ENCODE assay signal across 8 cellular contexts in genomic region chr22:31637938-31638618, GRCh38. TPM values are rescaled to one million over a fixed set of nuclear protein-coding genes. Genes with fewer than 3 reads are reported as not detected.
A peak's percentile ranks its signal among the peaks of the same experiment; 100 is the strongest.
DNase-seq lines count a peak whose midpoint lies in the region; ATAC-seq and TF ChIP-seq lines count a peak whose summit lies in the region.

No MANE protein-coding gene starts in this region.

- H3K9me3 Mint-ChIP-seq in activated T-cell treated with anti-CD3 and anti-CD28 coated beads, Interleukin-2, amount 50 U/mL, for 4 hours: no peaks in the 10 kb centered on the region
- H3K9me3 Mint-ChIP-seq in glutamatergic neuron (ENCODE audit: unreplicated experiment): no peaks in the 10 kb centered on the region

- H4K20me1 ChIP-seq in Karpas-422 (ENCODE audit: insufficient read depth, low read depth, low read length): no peaks in the 10 kb centered on the region
- no peaks in the 10 kb centered on the region for H4K20me1 ChIP-seq in mammary epithelial cell (ENCODE audit: insufficient read depth, low read length)

- in situ Hi-C loops in mammary epithelial cell (cut with MboI; ENCODE audit: low sequenced_read_pairs in 2 of 2): no loop called here

- H3K4me1 Mint-ChIP-seq in activated T-cell treated with anti-CD3 and anti-CD28 coated beads, Interleukin-2, amount 50 U/mL, for 4 hours (ENCODE audit: low read depth): peaks cover 49% of the 10 kb centered on the region
- H3K4me1 Mint-ChIP-seq in glutamatergic neuron (ENCODE audit: low read depth, unreplicated experiment): peaks cover 1% of the 10 kb centered on the region

- H3K36me3 ChIP-seq in Karpas-422 (ENCODE audit: insufficient read depth, low read length) (no peaks in the 10 kb centered on the region), mammary epithelial cell (ENCODE audit: insufficient read depth, low read length) (no peaks in the 10 kb centered on the region), mucosa of stomach (ENCODE audit: control insufficient read depth, insufficient read depth, low read length) (no peaks in the 10 kb centered on the region)

- TF ChIP-seq CTCF in mammary epithelial cell (conservative IDR thresholded peaks at IDR 0.05 in 1 of 2, IDR thresholded peaks at IDR 0.05 in 1 of 2; ENCODE audit: extremely low read depth in 1 of 2, insufficient read depth in 1 of 2, low read depth in 1 of 2, low read length in 2 of 2) (no peak), glutamatergic neuron (IDR thresholded peaks at IDR 0.05; ENCODE audit: partially characterized antibody, unreplicated experiment) (no peak)

- BruUV-seq in mammary epithelial cell (replicated peaks; lab: Mats Ljungman, UMichigan): TSS peak; percentile 10

- H3K4me1 ChIP-seq in Karpas-422 (ENCODE audit: low read length): peaks cover 50% of the 10 kb centered on the region
- peaks cover 2% of the 10 kb centered on the region for H3K4me1 ChIP-seq in mammary epithelial cell (ENCODE audit: insufficient read depth, low read length)
- H3K4me1 ChIP-seq in mucosa of stomach (ENCODE audit: control insufficient read depth, insufficient read depth, low read length): peaks cover 32% of the 10 kb centered on the region

- H3K9ac ChIP-seq in Karpas-422 (ENCODE audit: low read length) (peak overlapping the region; percentile 84), mammary epithelial cell (ENCODE audit: insufficient read depth, low read length) (no peak overlapping the region), mucosa of stomach (ENCODE audit: low read length) (peak overlapping the region; percentile 3)

- H3K27ac ChIP-seq in Karpas-422 (ENCODE audit: low read length) (peak overlapping the region; percentile 87), mammary epithelial cell (ENCODE audit: insufficient read depth, low read depth, low read length) (no peak overlapping the region)

- H3K9me2 ChIP-seq in Karpas-422 (replicated peaks; ENCODE audit: insufficient read depth, low read length): no peaks in the 10 kb centered on the region

- CTCF ChIA-PET in mammary epithelial cell (lab: Charles Lee; ENCODE audit: low non-redundant PET): no interaction called here

- no peaks in the 10 kb centered on the region for H3K27me3 ChIP-seq in Karpas-422 (ENCODE audit: low read length)
- H3K27me3 ChIP-seq in mammary epithelial cell (ENCODE audit: insufficient read depth, low read length): no peaks in the 10 kb centered on the region
- H3K27me3 ChIP-seq in mucosa of stomach (ENCODE audit: control insufficient read depth, insufficient read depth, low read length): no peaks in the 10 kb centered on the region

- WGBS in mammary epithelial cell (ENCODE audit: low coverage, missing lambda C conversion rate): 88% methylated on average over 11 of the region's 15 CpGs

- no peak for DNase-seq in activated T-cell treated with anti-CD3 and anti-CD28 coated beads, Interleukin-2, amount 50 U/mL, for 4 hours
- DNase-seq in activated T-cell treated with anti-CD3 and anti-CD28 coated beads for 4 hours (no peak), Karpas-422 (peak; percentile 87), mammary epithelial cell (no peak), glutamatergic neuron (no peak)
- DNase-seq in stimulated activated CD4-positive, alpha-beta T cell treated with anti-CD3 and anti-CD28 coated beads, Interleukin-4, amount 100 ng/mL, for 4 hours: no peak

- H3K9me3 ChIP-seq in Karpas-422 (ENCODE audit: low read length): no peaks in the 10 kb centered on the region
- no peaks in the 10 kb centered on the region for H3K9me3 ChIP-seq in mammary epithelial cell (replicated peaks; ENCODE audit: insufficient read depth, low read length)
- H3K9me3 ChIP-seq in mucosa of stomach (ENCODE audit: control insufficient read depth, low read length): no peaks in the 10 kb centered on the region

- dilution Hi-C loops in mammary epithelial cell (cut with HindIII; ENCODE audit: low sequenced_read_pairs): no loop called here

- intact Hi-C loops in mammary epithelial cell (cut with micrococcal nuclease): no loop called here

- peak overlapping the region; percentile 38 for H3K4me3 Mint-ChIP-seq in activated T-cell treated with anti-CD3 and anti-CD28 coated beads, Interleukin-2, amount 50 U/mL, for 4 hours
- H3K4me3 Mint-ChIP-seq in glutamatergic neuron (ENCODE audit: unreplicated experiment): no peak overlapping the region

- peaks cover 3% of the 10 kb centered on the region for H3K36me3 Mint-ChIP-seq in activated T-cell treated with anti-CD3 and anti-CD28 coated beads, Interleukin-2, amount 50 U/mL, for 4 hours (ENCODE audit: insufficient read depth)
- H3K36me3 Mint-ChIP-seq in glutamatergic neuron (ENCODE audit: unreplicated experiment): no peaks in the 10 kb centered on the region

- H3K4me2 ChIP-seq in Karpas-422 (ENCODE audit: low read depth, low read length, poor library complexity, severe bottlenecking): peak overlapping the region; percentile 77
- no peak overlapping the region for H3K4me2 ChIP-seq in mammary epithelial cell (ENCODE audit: insufficient read depth, low read depth, low read length)

- H3K27me3 Mint-ChIP-seq in activated T-cell treated with anti-CD3 and anti-CD28 coated beads, Interleukin-2, amount 50 U/mL, for 4 hours (ENCODE audit: low read depth): no peaks in the 10 kb centered on the region
- peaks cover 1% of the 10 kb centered on the region for H3K27me3 Mint-ChIP-seq in glutamatergic neuron (ENCODE audit: unreplicated experiment)

- H3K4me3 ChIP-seq in Karpas-422 (ENCODE audit: low read length) (peak overlapping the region; percentile 84), mammary epithelial cell (replicated peaks in 1 of 3; ENCODE audit: insufficient read depth in 1 of 3, low read depth in 2 of 3, low read length in 3 of 3) (no peak overlapping the region), mucosa of stomach (ENCODE audit: low read length) (no peak overlapping the region)

- ATAC-seq in activated T-cell treated with anti-CD3 and anti-CD28 coated beads, Interleukin-2, amount 50 U/mL, for 4 hours: no peak
- no peak for ATAC-seq in GM18858 (IDR thresholded peaks at IDR 0.05; ENCODE audit: unreplicated experiment)

- no peak overlapping the region for H3K27ac Mint-ChIP-seq in glutamatergic neuron (ENCODE audit: unreplicated experiment)

- peaks cover 68% of the 10 kb centered on the region for H3K79me2 ChIP-seq in Karpas-422 (ENCODE audit: low read length)
- peaks cover 89% of the 10 kb centered on the region for H3K79me2 ChIP-seq in mammary epithelial cell (ENCODE audit: insufficient read depth, low read length)

- H2AFZ ChIP-seq in Karpas-422 (ENCODE audit: low read length) (no peak overlapping the region), mammary epithelial cell (ENCODE audit: low read depth, low read length) (no peak overlapping the region)

RNA-seq across cellular contexts. Expression of gene PISD, which starts 23.9 kb away (rescaled TPM):
- 100 to 1,000 TPM in 1 of 3 donors, 10 to 100 TPM in 2; 80.0 to 101 (median 81.2) TPM for total RNA-seq in activated T-cell treated with anti-CD3 and anti-CD28 coated beads, Interleukin-2, amount 50 U/mL, for 4 hours
- 31.6 and 45.8 TPM in 2 replicates for total RNA-seq in Karpas-422 (2014; rRNA removed; shearing (Covaris generic); ENCODE audit: low replicate concordance)
- total RNA-seq in mammary epithelial cell: 10 to 100 TPM; 53.7 to 67.8 TPM
- polyA plus RNA-seq in mammary epithelial cell: 31.7 TPM
- 32.4 TPM for polyA minus RNA-seq in mammary epithelial cell
- total RNA-seq in glutamatergic neuron (ENCODE audit: unreplicated experiment): 60.9 TPM
